Comparison of ENCODE assay signal across 1 cellular context in genomic region chr16:50653633-50654524, GRCh38.
TF ChIP-seq lines count a peak whose summit lies in the region.

No MANE protein-coding gene starts in this region.

TF ChIP-seq in WTC11, 78 proteins besides CTCF, POLR2A, EP300 and RAD21:
- TF ChIP-seq ATF3 (CRISPR knock-in tag; conservative IDR thresholded peaks at IDR 0.05) (no peak), FOXK1 (CRISPR knock-in tag; IDR thresholded peaks at IDR 0.05) (no peak), AFF4 (CRISPR knock-in tag; IDR thresholded peaks at IDR 0.05; ENCODE audit: borderline replicate concordance) (no peak), TCF7 (CRISPR knock-in tag; IDR thresholded peaks at IDR 0.05; ENCODE audit: low read depth) (no peak), ZBTB21 (CRISPR knock-in tag; IDR thresholded peaks at IDR 0.05; ENCODE audit: borderline replicate concordance) (no peak)
- TF ChIP-seq, protein P1, sequence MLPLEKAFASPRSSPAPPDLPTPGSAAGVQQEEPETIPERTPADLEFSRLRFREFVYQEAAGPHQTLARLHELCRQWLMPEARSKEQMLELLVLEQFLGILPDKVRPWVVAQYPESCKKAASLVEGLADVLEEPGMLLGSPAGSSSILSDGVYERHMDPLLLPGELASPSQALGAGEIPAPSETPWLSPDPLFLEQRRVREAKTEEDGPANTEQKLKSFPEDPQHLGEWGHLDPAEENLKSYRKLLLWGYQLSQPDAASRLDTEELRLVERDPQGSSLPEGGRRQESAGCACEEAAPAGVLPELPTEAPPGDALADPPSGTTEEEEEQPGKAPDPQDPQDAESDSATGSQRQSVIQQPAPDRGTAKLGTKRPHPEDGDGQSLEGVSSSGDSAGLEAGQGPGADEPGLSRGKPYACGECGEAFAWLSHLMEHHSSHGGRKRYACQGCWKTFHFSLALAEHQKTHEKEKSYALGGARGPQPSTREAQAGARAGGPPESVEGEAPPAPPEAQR (CRISPR knock-in tag; IDR thresholded peaks at IDR 0.05), result no peak
- TF ChIP-seq, protein P2, sequence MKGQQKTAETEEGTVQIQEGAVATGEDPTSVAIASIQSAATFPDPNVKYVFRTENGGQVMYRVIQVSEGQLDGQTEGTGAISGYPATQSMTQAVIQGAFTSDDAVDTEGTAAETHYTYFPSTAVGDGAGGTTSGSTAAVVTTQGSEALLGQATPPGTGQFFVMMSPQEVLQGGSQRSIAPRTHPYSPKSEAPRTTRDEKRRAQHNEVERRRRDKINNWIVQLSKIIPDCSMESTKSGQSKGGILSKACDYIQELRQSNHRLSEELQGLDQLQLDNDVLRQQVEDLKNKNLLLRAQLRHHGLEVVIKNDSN (CRISPR knock-in tag; IDR thresholded peaks at IDR 0.05), result no peak
